In genomic region chr2:105488198-105488757, GRCh38 we compare ENCODE assay signal across 1 cellular context.
TF ChIP-seq lines count a peak whose summit lies in the region.

No MANE protein-coding gene starts in this region.

TF ChIP-seq in K562, 482 proteins besides CTCF, POLR2A, EP300 and RAD21 (continued from another document):
- TF ChIP-seq ZBTB2 (IDR thresholded peaks at IDR 0.05) (no peak), TCF7 (IDR thresholded peaks at IDR 0.05; ENCODE audit: borderline replicate concordance) (no peak), ZNF24 (IDR thresholded peaks at IDR 0.05) (no peak), PREB (CRISPR knock-in tag; IDR thresholded peaks at IDR 0.05) (0 out of 2 replicates have a peak, but pooled peaks have one; percentile 31), L3MBTL2 (IDR thresholded peaks at IDR 0.05) (peak; percentile 64), ZBTB11 (CRISPR knock-in tag; IDR thresholded peaks at IDR 0.05) (no peak), NR2C2 (CRISPR knock-in tag; IDR thresholded peaks at IDR 0.05) (no peak), NR2C2 (tag; IDR thresholded peaks at IDR 0.05) (peak; percentile 10; the same call in 1 of the 2 replicates), ATF3 (IDR thresholded peaks at IDR 0.05) (peak; percentile 57; the same call in 1 of the 2 replicates), ATF3 (CRISPR knock-in tag; conservative IDR thresholded peaks at IDR 0.05) (no peak), MBD2 (IDR thresholded peaks at IDR 0.05; ENCODE audit: borderline replicate concordance, low read depth) (no peak), CREM (IDR thresholded peaks at IDR 0.05; ENCODE audit: low read depth) (peak; percentile 79), NRF1 (conservative IDR thresholded peaks at IDR 0.05 in 1 of 2, IDR thresholded peaks at IDR 0.05 in 1 of 2) (peak; percentile 20 to 43; a peak in 1 of 4 replicates), CBX2 (IDR thresholded peaks at IDR 0.05; ENCODE audit: insufficient read depth, low read length, poor library complexity, severe bottlenecking) (no peak), ETV1 (tag; conservative IDR thresholded peaks at IDR 0.05; ENCODE audit: low read depth) (no peak), ZC3H11A (IDR thresholded peaks at IDR 0.05; ENCODE audit: low read depth, low read length) (no peak), ZNF354B (CRISPR knock-in tag; IDR thresholded peaks at IDR 0.05) (no peak), ZNF592 (IDR thresholded peaks at IDR 0.05) (0 out of 2 replicates have a peak, but pooled peaks have one; percentile 15), DMBX1 (CRISPR knock-in tag; IDR thresholded peaks at IDR 0.05; ENCODE audit: borderline replicate concordance) (no peak), ATF1 (CRISPR knock-in tag; IDR thresholded peaks at IDR 0.05) (no peak), ATF1 (tag; IDR thresholded peaks at IDR 0.05) (peak; percentile 55; the same call in 1 of the 2 replicates), BCLAF1 (IDR thresholded peaks at IDR 0.05; ENCODE audit: borderline replicate concordance in 1 of 2, control insufficient read depth in 1 of 2, low read depth in 2 of 2, low read length in 1 of 2) (no peak), CREB1 (IDR thresholded peaks at IDR 0.05) (peak; percentile 43; the same call in 1 of the 2 replicates), CREB1 (CRISPR knock-in tag; IDR thresholded peaks at IDR 0.05) (peak; percentile 66), MGA (IDR thresholded peaks at IDR 0.05) (peak; percentile 39), ATF7 (IDR thresholded peaks at IDR 0.05) (peak; percentile 59; the same call in 1 of the 2 replicates)
